In the genomic region with DNA sequence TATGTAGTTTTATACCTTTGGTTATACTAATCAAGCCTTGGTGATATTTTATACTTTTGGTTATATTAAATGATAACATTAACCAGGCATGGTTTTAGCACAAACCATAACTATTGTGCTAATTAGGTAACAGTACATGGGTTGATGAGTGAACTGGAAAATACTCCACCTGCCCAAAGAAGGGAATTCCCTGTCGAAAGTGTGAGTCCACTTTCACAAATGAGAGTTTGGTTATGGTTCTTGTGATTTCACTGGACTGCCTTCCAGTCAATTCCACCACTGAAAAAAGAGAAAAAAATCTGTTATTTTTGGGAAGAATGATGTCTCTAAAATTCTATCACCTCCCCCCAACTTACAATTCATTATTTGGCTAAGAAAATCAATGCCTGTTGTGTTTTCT, we compare ENCODE assay signal across 31 cellular contexts.
"Had no signal": no experiment of that assay in that cellular context is flagged by ENCODE, and none has a peak within 500 bp of the region (broad histone marks: within the 10 kb centered on the region; RNA-seq: fewer than 3 reads in every experiment).

No MANE protein-coding gene starts in this region.

- H3K4me3 ChIP-seq: neural progenitor cell, ovary, psoas muscle, skin epidermis, smooth muscle cell, spleen, thoracic aorta, thyroid gland, tibial nerve, upper lobe of left lung, vagina had no signal

- ATAC-seq: naive thymus-derived CD4-positive, alpha-beta T cell; natural killer cell; psoas muscle; right cardiac atrium; sciatic nerve; stimulated activated memory B cell treated with anti-CD40 and anti-IgM and Interleukin-4, amounts not matched to agents 10 μg/mL and 1 μg/mL and 100 μg/mL, for 72 hours; stimulated activated naive CD8-positive, alpha-beta T cell treated with anti-CD3 and anti-CD28 coated beads, Interleukin-15, amount 100 ng/mL, for 72 hours; stimulated activated naive CD8-positive, alpha-beta T cell treated with anti-CD3 and anti-CD28 coated beads, Interleukin-15, Interleukin-2, amounts not matched to agents 100 U/mL and 50 U/mL, for 24 hours had no signal

- H3K4me2 ChIP-seq: neural progenitor cell, smooth muscle cell had no signal

- H3K27ac Mint-ChIP-seq: naive thymus-derived CD4-positive, alpha-beta T cell; nephron; neural progenitor cell; progenitor cell of endocrine pancreas; stimulated activated memory B cell treated with anti-CD40 and anti-IgM and Interleukin-4, amounts not matched to agents 10 μg/mL and 1 μg/mL and 100 μg/mL, for 72 hours; stimulated activated naive CD8-positive, alpha-beta T cell treated with anti-CD3 and anti-CD28 coated beads, Interleukin-15, amount 100 ng/mL, for 72 hours had no signal

- H3K79me2 ChIP-seq: parathyroid adenoma had no signal

- H3K27me3 Mint-ChIP-seq: naive thymus-derived CD4-positive, alpha-beta T cell; progenitor cell of endocrine pancreas; stimulated activated memory B cell treated with anti-CD40 and anti-IgM and Interleukin-4, amounts not matched to agents 10 μg/mL and 1 μg/mL and 100 μg/mL, for 72 hours; stimulated activated naive CD8-positive, alpha-beta T cell treated with anti-CD3 and anti-CD28 coated beads, Interleukin-15, amount 100 ng/mL, for 72 hours had no signal

- H3K27ac ChIP-seq: neural progenitor cell, ovary, parathyroid adenoma, psoas muscle, spleen, thoracic aorta, thyroid gland, upper lobe of left lung, vagina had no signal

- H3K4me1 Mint-ChIP-seq: naive thymus-derived CD4-positive, alpha-beta T cell; nephron; neural progenitor cell; stimulated activated memory B cell treated with anti-CD40 and anti-IgM and Interleukin-4, amounts not matched to agents 10 μg/mL and 1 μg/mL and 100 μg/mL, for 72 hours had no signal

- H3K9me3 ChIP-seq: ovary, psoas muscle, spleen, thoracic aorta, thyroid gland, tibial nerve, upper lobe of left lung, vagina had no signal

- H3K36me3 Mint-ChIP-seq: natural killer cell; stimulated activated memory B cell treated with anti-CD40 and anti-IgM and Interleukin-4, amounts not matched to agents 10 μg/mL and 1 μg/mL and 100 μg/mL, for 72 hours had no signal

- H3K27me3 ChIP-seq: neural progenitor cell, ovary, spleen, thyroid gland, tibial nerve, upper lobe of left lung, vagina had no signal

- DNase-seq: naive thymus-derived CD4-positive, alpha-beta T cell; natural killer cell; occipital lobe; ovary; posterior cingulate gyrus; psoas muscle; right cardiac atrium; spleen; stimulated activated CD4-positive, alpha-beta T cell treated with anti-CD3 and anti-CD28 coated beads, Interleukin-12 subunit alpha, Interleukin-12 subunit beta, amount 100 ng/mL, for 4 hours; stimulated activated CD4-positive, alpha-beta T cell treated with anti-CD3 and anti-CD28 coated beads, Interleukin-1b, Interleukin-23, amount 100 ng/mL, for 48 hours; stimulated activated CD4-positive, alpha-beta T cell treated with anti-CD3 and anti-CD28 coated beads, Interleukin-4, amount 100 ng/mL, for 1 hour; stimulated activated CD4-positive, alpha-beta T cell treated with anti-CD3 and anti-CD28 coated beads, Interleukin-4, amount 100 ng/mL, for 4 hours; stimulated activated CD8-positive, alpha-beta memory T cell treated with anti-CD3 and anti-CD28 coated beads, Interleukin-4, amount 100 ng/mL, for 48 hours; stimulated activated naive CD4-positive, alpha-beta T cell; stimulated activated naive CD8-positive, alpha-beta T cell treated with anti-CD3 and anti-CD28 coated beads, Interleukin-15, amount 100 ng/mL, for 72 hours; stimulated activated naive CD8-positive, alpha-beta T cell treated with anti-CD3 and anti-CD28 coated beads, Interleukin-15, Interleukin-2, amounts not matched to agents 100 U/mL and 50 U/mL, for 24 hours; thyroid gland; trophoblast cell; upper lobe of left lung had no signal

- H3K9me3 Mint-ChIP-seq: naive thymus-derived CD4-positive, alpha-beta T cell; natural killer cell; nephron; neural progenitor cell; stimulated activated memory B cell treated with anti-CD40 and anti-IgM and Interleukin-4, amounts not matched to agents 10 μg/mL and 1 μg/mL and 100 μg/mL, for 72 hours; stimulated activated naive CD8-positive, alpha-beta T cell treated with anti-CD3 and anti-CD28 coated beads, Interleukin-15, amount 100 ng/mL, for 72 hours had no signal

- H3K4me1 ChIP-seq: parathyroid adenoma, psoas muscle, thyroid gland, vagina had no signal

- H3K9ac ChIP-seq: neural progenitor cell, parathyroid adenoma had no signal

- H2AFZ ChIP-seq: neural progenitor cell, parathyroid adenoma had no signal

- H3K4me3 Mint-ChIP-seq: naive thymus-derived CD4-positive, alpha-beta T cell; natural killer cell; nephron; neural progenitor cell; stimulated activated memory B cell treated with anti-CD40 and anti-IgM and Interleukin-4, amounts not matched to agents 10 μg/mL and 1 μg/mL and 100 μg/mL, for 72 hours had no signal

- FAIRE-seq: urothelium cell line had no signal

- H3K36me3 ChIP-seq: neural progenitor cell, ovary had no signal
